Comparison of ENCODE assay signal across 8 cellular contexts in genomic region chr5:139439013-139439903, GRCh38. TPM values are rescaled to one million over a fixed set of nuclear protein-coding genes. Genes with fewer than 3 reads are reported as not detected.
DNase-seq lines count a peak whose midpoint lies in the region; ATAC-seq and TF ChIP-seq lines count a peak whose summit lies in the region.

DNAJC18 (minus strand) TSS chr5:139439525; CDS start chr5:139439445, 80 bp downstream.

- peak; percentile 88 for ATAC-seq in CD8-positive, alpha-beta T cell
- ATAC-seq in GM19468 (IDR thresholded peaks at IDR 0.05; ENCODE audit: extremely low read depth, unreplicated experiment) (peak; percentile 63), lung (ENCODE audit: insufficient read depth, low FRiP score) (peak; percentile 96)

- no peaks in the 10 kb centered on the region for H3K9me3 ChIP-seq in CD8-positive, alpha-beta T cell (ENCODE audit: low read length)
- H3K9me3 ChIP-seq in lung (ENCODE audit: control insufficient read depth in 2 of 2, insufficient read depth in 1 of 2, low read length in 1 of 2): no peaks in the 10 kb centered on the region

- peak within 1 kb of the TSS; percentile 99 for H3K27ac Mint-ChIP-seq in CD8-positive, alpha-beta T cell

- H3K4me1 Mint-ChIP-seq in CD8-positive, alpha-beta T cell (ENCODE audit: low read depth): peaks cover 33% of the 10 kb centered on the region

- CTCF ChIA-PET in CD8-positive, alpha-beta T cell (lab: Charles Lee): interaction anchor here (0.7 to 9.3 kb wide), 7 partner anchors 9 to 78 kb away, joined by 3 to 64 read pairs (median 3); partner anchors contain the start of gene STING1

- intact Hi-C loops in CD8-positive, alpha-beta T cell (cut with DNase I, micrococcal nuclease): loop anchor here (1.0 to 2.0 kb wide), 6 partner anchors 16 to 122 kb away; partner anchors contain the start of genes SPATA24 (in 2 of the 2), UBE2D2 (in 2 of the 2) and STING1 (in 1 of the 2)

- WGBS in lung, 2 donors: 4 to 6% methylated on average over 44 to 49 of the region's 49 CpGs

- POLR2A ChIA-PET in CD8-positive, alpha-beta T cell (lab: Charles Lee): interaction anchor here (0.6 to 4.1 kb wide), 8 partner anchors 9 to 79 kb away, joined by 3 to 27 read pairs (median 5); partner anchors contain the start of genes SPATA24 and STING1

- peaks cover 8% of the 10 kb centered on the region for H3K36me3 Mint-ChIP-seq in CD8-positive, alpha-beta T cell

- no peaks in the 10 kb centered on the region for H3K9me3 Mint-ChIP-seq in CD8-positive, alpha-beta T cell

- TF ChIP-seq CTCF in CD8-positive, alpha-beta T cell (IDR thresholded peaks at IDR 0.05): no peak
- TF ChIP-seq CTCF in lung (IDR thresholded peaks at IDR 0.05; ENCODE audit: control extremely low read depth, extremely low read depth): no peak

- H3K4me1 ChIP-seq in CD8-positive, alpha-beta T cell (ENCODE audit: insufficient read depth, low read length): peaks cover 24% of the 10 kb centered on the region
- peaks cover 0 to 8% of the 10 kb centered on the region in 2 donors for H3K4me1 ChIP-seq in lung (ENCODE audit: control insufficient read depth in 2 of 2, insufficient read depth in 2 of 2, low read length in 2 of 2)

- peak; percentile 78 to 92 (median 87) for DNase-seq in CD8-positive, alpha-beta T cell
- DNase-seq in HS-5 (ENCODE audit: low read depth): peak; percentile 51
- peak; percentile 88 for DNase-seq in NK-92 treated with Interleukin-12 subunit alpha and Interleukin-12 subunit beta, amount 100 ng/mL, for 24 hours (lab: John Stamatoyannopoulos, UW)
- peak; percentile 95 for DNase-seq in activated CD8-positive, alpha-beta memory T cell treated with anti-CD3 and anti-CD28 coated beads for 24 hours
- DNase-seq in effector CD8-positive, alpha-beta T cell (lab: John Stamatoyannopoulos, UW): peak; percentile 87
- peak; percentile 91 for DNase-seq in lung (ENCODE audit: low spot score)
- DNase-seq in stimulated activated CD4-positive, alpha-beta T cell treated with anti-CD3 and anti-CD28 coated beads, TNF-alpha, amount 100 ng/mL, for 48 hours (ENCODE audit: low read depth in 3 of 3): peak; percentile 82 to 93 (median 87)

- no peaks in the 10 kb centered on the region for H3K27me3 Mint-ChIP-seq in CD8-positive, alpha-beta T cell (ENCODE audit: low read depth)

- H3K27me3 ChIP-seq in CD8-positive, alpha-beta T cell (ENCODE audit: insufficient read depth, low read length): no peaks in the 10 kb centered on the region
- no peaks in the 10 kb centered on the region for H3K27me3 ChIP-seq in lung (ENCODE audit: control insufficient read depth, insufficient read depth)

- peak within 1 kb of the TSS; percentile 98 for H3K4me3 ChIP-seq in CD8-positive, alpha-beta T cell (ENCODE audit: low read depth, low read length)
- peak within 1 kb of the TSS; percentile 57 for H3K4me3 ChIP-seq in lung

- H3K36me3 ChIP-seq in CD8-positive, alpha-beta T cell (ENCODE audit: insufficient read depth, low read length): no peaks in the 10 kb centered on the region
- peaks cover 0 to 3% of the 10 kb centered on the region in 2 donors for H3K36me3 ChIP-seq in lung (ENCODE audit: control insufficient read depth in 2 of 2, insufficient read depth in 2 of 2, low read length in 2 of 2)

- peak within 1 kb of the TSS; percentile 97 for H3K27ac ChIP-seq in CD8-positive, alpha-beta T cell (ENCODE audit: low read depth, low read length)
- peak within 1 kb of the TSS; percentile 91 for H3K27ac ChIP-seq in lung (ENCODE audit: low read depth in 1 of 2, low read length in 1 of 2)

- H3K4me3 Mint-ChIP-seq in CD8-positive, alpha-beta T cell: peak within 1 kb of the TSS; percentile 98

RNA-seq across cellular contexts. Expression of gene DNAJC18, which starts in this region (rescaled TPM):
- total RNA-seq in CD8-positive, alpha-beta T cell: 10 to 100 TPM in 1 of 2 experiments, 1 to 10 TPM in 1; 8.0 to 10.2 TPM
- 1 to 10 TPM; 8.0 to 9.4 TPM for total RNA-seq in lung
- polyA plus RNA-seq in lung: 10 to 100 TPM in 1 of 2 donors, 1 to 10 TPM in 1; 2.2 to 10.7 TPM

Comparison
In these comparisons a context has a peak if more than half of its experiments do, and no peak if none do; other contexts are left out.
1. Peak in every context shown above with its lines: DNase-seq, ATAC-seq, H3K4me3 ChIP-seq and H3K27ac ChIP-seq.